In genomic region chr6:125779924-125780539, GRCh38 we compare ENCODE assay signal across 8 cellular contexts. TPM values are rescaled to one million over a fixed set of nuclear protein-coding genes. Genes with fewer than 3 reads are reported as not detected.
DNase-seq lines count a peak whose midpoint lies in the region; ATAC-seq and TF ChIP-seq lines count a peak whose summit lies in the region.

No MANE protein-coding gene starts in this region.

- no peaks in the 10 kb centered on the region for H3K27me3 ChIP-seq in upper lobe of left lung

- intact Hi-C loops in left cardiac atrium (cut with DNase I) = loop anchor here (2.0 to 10.0 kb wide), 3 partner anchors 175 to 192 kb away; partner anchors contain the start of gene HINT3 (in 2 of the 2)
- intact Hi-C loops in posterior cingulate gyrus (cut with DNase I) = loop anchor here (2.0 kb wide), 2 partner anchors 177 to 195 kb away; partner anchors contain the start of gene HINT3

- H3K4me3 ChIP-seq in GM12864 (ENCODE audit: low read depth, low read length) (peak overlapping the region; percentile 64), upper lobe of left lung (peak overlapping the region; percentile 41 to 66 (median 61))

- ATAC-seq in HG02759 (IDR thresholded peaks at IDR 0.05; ENCODE audit: unreplicated experiment) (peak; percentile 83), left cardiac atrium (peak; percentile 97 to 98), upper lobe of left lung (ENCODE audit: low FRiP score in 2 of 2) (peak; percentile 97 to 98)

- peak in 1 of 4 donors; percentile 29 for TF ChIP-seq POLR2A in upper lobe of left lung (IDR thresholded peaks at IDR 0.05)

- TF ChIP-seq CTCF in GM12864 (IDR thresholded peaks at IDR 0.05; ENCODE audit: low read depth, low read length, missing control alignments) = peak; percentile 33
- peak in 5 of 6 experiments; percentile 10 to 68 (median 47) for TF ChIP-seq CTCF in upper lobe of left lung (IDR thresholded peaks at IDR 0.05)

- TF ChIP-seq EP300 in upper lobe of left lung (IDR thresholded peaks at IDR 0.05) = no peak

- H3K4me1 ChIP-seq in upper lobe of left lung = peaks cover 6 to 10% (median 8%) of the 10 kb centered on the region in 4 donors

- WGBS in upper lobe of left lung, 2 donors = 14 to 15% methylated on average over 17 of the region's 17 CpGs

- no peaks in the 10 kb centered on the region for H3K36me3 ChIP-seq in upper lobe of left lung

- peak overlapping the region; percentile 90 to 95 (median 92) for H3K27ac ChIP-seq in upper lobe of left lung

- peak; percentile 86 for DNase-seq in GM12864 (ENCODE audit: low read depth)
- peak; percentile 86 for DNase-seq in NCI-H128 (lab: John Stamatoyannopoulos, UW; ENCODE audit: unreplicated experiment)
- DNase-seq in SW 1271 (lab: John Stamatoyannopoulos, UW) = peak; percentile 79 to 94
- peak; percentile 89 for DNase-seq in amniotic epithelial cell (ENCODE audit: low read depth)
- DNase-seq in left cardiac atrium = peak; percentile 73
- DNase-seq in posterior cingulate gyrus = peak; percentile 74 to 98 (median 82)
- DNase-seq in upper lobe of left lung = peak; percentile 72 to 94

- no peaks in the 10 kb centered on the region for H3K9me3 ChIP-seq in upper lobe of left lung

RNA-seq across cellular contexts. Expression of gene NCOA7, which starts 10.7 kb away (rescaled TPM):
- total RNA-seq in left cardiac atrium (10 to 100 TPM; 18.4 to 24.8 TPM), upper lobe of left lung (10 to 100 TPM; 33.5 to 75.6 (median 48.9) TPM)

RNA-seq across cellular contexts. Expression of gene HEY2, which starts 30.6 kb away (rescaled TPM):
- 1 to 10 TPM; 2.1 to 2.5 TPM for total RNA-seq in left cardiac atrium
- total RNA-seq in upper lobe of left lung = 1 to 10 TPM; 1.3 to 3.3 (median 1.8) TPM

Comparison
In these comparisons a context has a peak if more than half of its experiments do, and no peak if none do; other contexts are left out.
1. Peak in every context shown above with its lines: DNase-seq, ATAC-seq, H3K4me3 ChIP-seq and H3K27ac ChIP-seq.